Comparison of ENCODE assay signal across 1 cellular context in the genomic region with DNA sequence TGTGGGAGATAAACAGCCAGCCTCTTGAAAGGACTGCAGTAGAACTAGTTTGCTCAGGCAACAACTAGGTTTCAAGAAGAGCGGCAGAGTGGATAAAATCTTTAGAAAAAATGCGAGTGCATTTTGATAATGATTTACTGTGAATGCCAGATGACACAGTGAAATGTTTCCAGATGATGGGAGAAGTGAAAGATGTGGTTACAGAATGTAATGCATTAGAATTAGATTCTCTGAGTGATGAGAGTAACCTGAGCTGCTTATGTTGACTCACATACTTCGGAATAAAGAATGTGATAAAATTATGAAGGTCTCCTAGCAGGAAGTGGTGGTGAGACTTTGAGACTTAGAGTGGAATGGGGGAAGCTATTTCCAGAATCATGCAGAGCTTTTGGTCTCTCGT.
TF ChIP-seq lines count a peak whose summit lies in the region.

No MANE protein-coding gene starts in this region.

TF ChIP-seq in GM23338, 12 proteins besides CTCF, POLR2A, EP300 and RAD21 (continued from another document):
- TF ChIP-seq, protein P1, sequence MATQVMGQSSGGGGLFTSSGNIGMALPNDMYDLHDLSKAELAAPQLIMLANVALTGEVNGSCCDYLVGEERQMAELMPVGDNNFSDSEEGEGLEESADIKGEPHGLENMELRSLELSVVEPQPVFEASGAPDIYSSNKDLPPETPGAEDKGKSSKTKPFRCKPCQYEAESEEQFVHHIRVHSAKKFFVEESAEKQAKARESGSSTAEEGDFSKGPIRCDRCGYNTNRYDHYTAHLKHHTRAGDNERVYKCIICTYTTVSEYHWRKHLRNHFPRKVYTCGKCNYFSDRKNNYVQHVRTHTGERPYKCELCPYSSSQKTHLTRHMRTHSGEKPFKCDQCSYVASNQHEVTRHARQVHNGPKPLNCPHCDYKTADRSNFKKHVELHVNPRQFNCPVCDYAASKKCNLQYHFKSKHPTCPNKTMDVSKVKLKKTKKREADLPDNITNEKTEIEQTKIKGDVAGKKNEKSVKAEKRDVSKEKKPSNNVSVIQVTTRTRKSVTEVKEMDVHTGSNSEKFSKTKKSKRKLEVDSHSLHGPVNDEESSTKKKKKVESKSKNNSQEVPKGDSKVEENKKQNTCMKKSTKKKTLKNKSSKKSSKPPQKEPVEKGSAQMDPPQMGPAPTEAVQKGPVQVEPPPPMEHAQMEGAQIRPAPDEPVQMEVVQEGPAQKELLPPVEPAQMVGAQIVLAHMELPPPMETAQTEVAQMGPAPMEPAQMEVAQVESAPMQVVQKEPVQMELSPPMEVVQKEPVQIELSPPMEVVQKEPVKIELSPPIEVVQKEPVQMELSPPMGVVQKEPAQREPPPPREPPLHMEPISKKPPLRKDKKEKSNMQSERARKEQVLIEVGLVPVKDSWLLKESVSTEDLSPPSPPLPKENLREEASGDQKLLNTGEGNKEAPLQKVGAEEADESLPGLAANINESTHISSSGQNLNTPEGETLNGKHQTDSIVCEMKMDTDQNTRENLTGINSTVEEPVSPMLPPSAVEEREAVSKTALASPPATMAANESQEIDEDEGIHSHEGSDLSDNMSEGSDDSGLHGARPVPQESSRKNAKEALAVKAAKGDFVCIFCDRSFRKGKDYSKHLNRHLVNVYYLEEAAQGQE (IDR thresholded peaks at IDR 0.05; ENCODE audit: unreplicated experiment) = no peak
- no peak for TF ChIP-seq ZNF114 (CRISPR knock-in tag; IDR thresholded peaks at IDR 0.05)
- TF ChIP-seq EZH2phosphoT487 (IDR thresholded peaks at IDR 0.05; ENCODE audit: unreplicated experiment) = no peak
- TF ChIP-seq POLR2AphosphoS5 (IDR thresholded peaks at IDR 0.05; ENCODE audit: low read depth) = no peak
- no peak for TF ChIP-seq EZH2 (IDR thresholded peaks at IDR 0.05; ENCODE audit: low read depth, unreplicated experiment)
- TF ChIP-seq, protein P2, sequence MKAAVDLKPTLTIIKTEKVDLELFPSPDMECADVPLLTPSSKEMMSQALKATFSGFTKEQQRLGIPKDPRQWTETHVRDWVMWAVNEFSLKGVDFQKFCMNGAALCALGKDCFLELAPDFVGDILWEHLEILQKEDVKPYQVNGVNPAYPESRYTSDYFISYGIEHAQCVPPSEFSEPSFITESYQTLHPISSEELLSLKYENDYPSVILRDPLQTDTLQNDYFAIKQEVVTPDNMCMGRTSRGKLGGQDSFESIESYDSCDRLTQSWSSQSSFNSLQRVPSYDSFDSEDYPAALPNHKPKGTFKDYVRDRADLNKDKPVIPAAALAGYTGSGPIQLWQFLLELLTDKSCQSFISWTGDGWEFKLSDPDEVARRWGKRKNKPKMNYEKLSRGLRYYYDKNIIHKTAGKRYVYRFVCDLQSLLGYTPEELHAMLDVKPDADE (IDR thresholded peaks at IDR 0.05) = no peak
